9 cellular contexts compared by ENCODE assay signal in genomic region chr6:35370799-35371493, GRCh38. TPM values are rescaled to one million over a fixed set of nuclear protein-coding genes. Genes with fewer than 3 reads are reported as not detected.
DNase-seq lines count a peak whose midpoint lies in the region; ATAC-seq, FAIRE-seq and TF ChIP-seq lines count a peak whose summit lies in the region.
"Had no signal": no experiment of that assay in that cellular context is flagged by ENCODE, and none has a peak within 500 bp of the region (broad histone marks: within the 10 kb centered on the region; RNA-seq: fewer than 3 reads in every experiment).

No MANE protein-coding gene starts in this region.

- no peaks in the 10 kb centered on the region for H3K36me3 ChIP-seq in HAP-1 (replicated peaks)

- DNase-seq in GM18507 (ENCODE audit: extremely low spot score, insufficient read length, low read depth) (no peak), SIG-M5 treated with dmso at 0.1 percent for 504 hours (lab: John Stamatoyannopoulos, UW; ENCODE audit: unreplicated experiment) (peak; percentile 88), fibroblast of the aortic adventitia (ENCODE audit: low read depth) (peak; percentile 84), skeletal muscle cell (ENCODE audit: low read depth) (peak; percentile 56), HAP-1 (ENCODE audit: low spot score in 2 of 2) (no peak), NCI-H446 treated with DMSO at 0.1 percent for 48 hours (lab: John Stamatoyannopoulos, UW) (no peak)

- in situ Hi-C loops in HAP-1 (cut with MboI; ENCODE audit: low sequenced_read_pairs) = no loop called here

- H3K27me3 ChIP-seq in HAP-1 (ENCODE audit: low read depth) = no peaks in the 10 kb centered on the region

- ATAC-seq in GM21423 (IDR thresholded peaks at IDR 0.05; ENCODE audit: unreplicated experiment) (no peak), GM21825 (IDR thresholded peaks at IDR 0.05; ENCODE audit: unreplicated experiment) (no peak)

- no peak for TF ChIP-seq CTCF in fibroblast of the aortic adventitia (IDR thresholded peaks at IDR 0.05; ENCODE audit: insufficient read depth, low read length)

- no peaks in the 10 kb centered on the region for H3K4me1 ChIP-seq in HAP-1

- H3K4me3 ChIP-seq in fibroblast of the aortic adventitia (ENCODE audit: low read depth, low read length) (no peak overlapping the region), skeletal muscle cell (ENCODE audit: low read depth, low read length) (no peak overlapping the region), HAP-1 (no peak overlapping the region)

- peak; percentile 75 for FAIRE-seq in GM18507 (lab: Jason Lieb, UNC)
- FAIRE-seq: H1 had no signal

- no peaks in the 10 kb centered on the region for H3K9me3 ChIP-seq in HAP-1

RNA-seq across cellular contexts. Expression of gene PPARD, which starts 28.6 kb away (rescaled TPM):
- 1.3 and 10.4 TPM in 2 replicates for total RNA-seq in fibroblast of the aortic adventitia (ENCODE audit: low replicate concordance)

Comparison
In these comparisons a context has a peak if more than half of its experiments do, and no peak if none do; other contexts are left out.
1. DNase-seq: peak in SIG-M5 treated with dmso at 0.1 percent for 504 hours (single experiment), fibroblast of the aortic adventitia (single experiment) and skeletal muscle cell (single experiment); none in GM18507 (single experiment), HAP-1 (0 of 2) and NCI-H446 treated with DMSO at 0.1 percent for 48 hours (single experiment).